Comparison of ENCODE assay signal across 10 cellular contexts in the genomic region with DNA sequence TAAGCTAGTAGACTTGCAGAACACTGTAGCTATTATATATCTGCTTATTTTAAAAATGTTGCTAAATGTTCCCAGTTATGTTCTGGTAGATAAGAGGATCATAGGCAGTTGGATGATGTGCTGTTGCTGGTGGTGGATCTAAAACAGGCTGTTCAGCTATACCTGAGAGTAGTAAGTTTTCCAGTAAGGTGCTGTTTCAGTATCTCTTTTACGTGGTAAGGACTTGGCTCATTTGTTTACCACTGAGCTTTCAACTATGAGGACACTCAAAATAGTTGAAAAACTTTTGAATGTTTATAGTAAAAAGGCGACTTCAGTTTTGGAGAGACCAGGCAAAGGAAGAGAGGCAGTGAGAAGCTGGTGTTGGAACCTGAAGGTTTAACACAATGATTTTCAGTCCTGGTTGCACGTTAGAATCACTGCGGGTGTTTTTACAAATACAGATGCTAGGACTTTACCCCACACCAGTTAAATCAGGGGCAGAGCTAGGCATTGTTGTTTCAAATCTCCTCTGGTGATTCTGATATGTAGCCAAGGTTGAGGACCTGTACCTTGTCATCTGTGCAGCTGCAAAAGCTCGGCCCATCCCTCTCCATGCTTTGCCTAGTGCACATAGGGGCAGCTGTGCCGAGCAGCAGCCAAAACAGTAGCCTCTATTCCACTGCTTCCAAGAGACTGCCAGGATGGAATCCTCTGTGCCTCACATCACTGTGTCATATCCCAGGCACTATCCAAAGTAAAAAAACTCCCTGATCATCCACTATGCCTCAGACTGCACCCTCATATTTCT.
DNase-seq lines count a peak whose midpoint lies in the region; ATAC-seq and TF ChIP-seq lines count a peak whose summit lies in the region.
"Had no signal": no experiment of that assay in that cellular context is flagged by ENCODE, and none has a peak within 500 bp of the region (broad histone marks: within the 10 kb centered on the region; RNA-seq: fewer than 3 reads in every experiment).

No MANE protein-coding gene starts in this region.

- no peaks in the 10 kb centered on the region for H3K27me3 Mint-ChIP-seq in activated CD8-positive, alpha-beta T cell treated with anti-CD3 and anti-CD28 coated beads for 36 hours
- H3K27me3 Mint-ChIP-seq: progenitor cell of endocrine pancreas had no signal

- no peak for DNase-seq in left lung
- no peak for DNase-seq in iPS-NIHi11 (ENCODE audit: low spot score)
- DNase-seq in activated CD8-positive, alpha-beta T cell treated with anti-CD3 and anti-CD28 coated beads for 36 hours, result no peak
- no peak for DNase-seq in activated gamma-delta T cell treated with Interleukin-2 at 50 U/mL for 16 hours
- no peak for DNase-seq in OCI-M1 (lab: John Stamatoyannopoulos, UW)

- no peaks in the 10 kb centered on the region for H3K27me3 ChIP-seq in left lung
- H3K27me3 ChIP-seq: cardiac muscle cell had no signal

- H3K4me1 ChIP-seq in left lung, result no peaks in the 10 kb centered on the region

- H3K9me3 ChIP-seq in left lung, result no peaks in the 10 kb centered on the region

- H3K4me3 ChIP-seq in left lung, result no peak overlapping the region
- H3K4me3 ChIP-seq: cardiac muscle cell had no signal

- H3K4me3 Mint-ChIP-seq in activated CD8-positive, alpha-beta T cell treated with anti-CD3 and anti-CD28 coated beads for 36 hours, result no peak overlapping the region

- peak; percentile 85 for ATAC-seq in GM18519 (IDR thresholded peaks at IDR 0.05; ENCODE audit: low FRiP score, unreplicated experiment)
- peak; percentile 87 for ATAC-seq in GM21619 (IDR thresholded peaks at IDR 0.05; ENCODE audit: unreplicated experiment)
- peak; percentile 90 for ATAC-seq in HG03439 (IDR thresholded peaks at IDR 0.05; ENCODE audit: unreplicated experiment)
- ATAC-seq in left lung, result peak; percentile 47
- no peak for ATAC-seq in activated CD8-positive, alpha-beta T cell treated with anti-CD3 and anti-CD28 coated beads for 36 hours

- no peak overlapping the region for H3K27ac Mint-ChIP-seq in activated CD8-positive, alpha-beta T cell treated with anti-CD3 and anti-CD28 coated beads for 36 hours
- H3K27ac Mint-ChIP-seq: progenitor cell of endocrine pancreas had no signal

- no peak overlapping the region for H3K27ac ChIP-seq in left lung
- H3K27ac ChIP-seq: cardiac muscle cell had no signal

- H3K36me3 ChIP-seq in left lung, result no peaks in the 10 kb centered on the region
- H3K36me3 ChIP-seq: cardiac muscle cell had no signal

- no peaks in the 10 kb centered on the region for H3K4me1 Mint-ChIP-seq in activated CD8-positive, alpha-beta T cell treated with anti-CD3 and anti-CD28 coated beads for 36 hours (ENCODE audit: low read depth)

- CTCF ChIA-PET in activated CD8-positive, alpha-beta T cell treated with anti-CD3 and anti-CD28 coated beads for 36 hours (lab: Charles Lee), result no interaction called here

- no peaks in the 10 kb centered on the region for H3K36me3 Mint-ChIP-seq in activated CD8-positive, alpha-beta T cell treated with anti-CD3 and anti-CD28 coated beads for 36 hours (ENCODE audit: low read depth)

- POLR2A ChIA-PET in activated CD8-positive, alpha-beta T cell treated with anti-CD3 and anti-CD28 coated beads for 36 hours (lab: Charles Lee), result no interaction called here

- intact Hi-C loops in left lung (cut with DNase I), result no loop called here
- intact Hi-C loops in activated CD8-positive, alpha-beta T cell treated with anti-CD3 and anti-CD28 coated beads for 36 hours (cut with micrococcal nuclease), result no loop called here

- peaks cover 2% of the 10 kb centered on the region for H3K9me3 Mint-ChIP-seq in activated CD8-positive, alpha-beta T cell treated with anti-CD3 and anti-CD28 coated beads for 36 hours

- no peak for TF ChIP-seq CTCF in left lung (IDR thresholded peaks at IDR 0.05)
- no peak for TF ChIP-seq CTCF in activated CD8-positive, alpha-beta T cell treated with anti-CD3 and anti-CD28 coated beads for 36 hours (IDR thresholded peaks at IDR 0.05)
